Comparison of ENCODE assay signal across 8 cellular contexts in the genomic region with DNA sequence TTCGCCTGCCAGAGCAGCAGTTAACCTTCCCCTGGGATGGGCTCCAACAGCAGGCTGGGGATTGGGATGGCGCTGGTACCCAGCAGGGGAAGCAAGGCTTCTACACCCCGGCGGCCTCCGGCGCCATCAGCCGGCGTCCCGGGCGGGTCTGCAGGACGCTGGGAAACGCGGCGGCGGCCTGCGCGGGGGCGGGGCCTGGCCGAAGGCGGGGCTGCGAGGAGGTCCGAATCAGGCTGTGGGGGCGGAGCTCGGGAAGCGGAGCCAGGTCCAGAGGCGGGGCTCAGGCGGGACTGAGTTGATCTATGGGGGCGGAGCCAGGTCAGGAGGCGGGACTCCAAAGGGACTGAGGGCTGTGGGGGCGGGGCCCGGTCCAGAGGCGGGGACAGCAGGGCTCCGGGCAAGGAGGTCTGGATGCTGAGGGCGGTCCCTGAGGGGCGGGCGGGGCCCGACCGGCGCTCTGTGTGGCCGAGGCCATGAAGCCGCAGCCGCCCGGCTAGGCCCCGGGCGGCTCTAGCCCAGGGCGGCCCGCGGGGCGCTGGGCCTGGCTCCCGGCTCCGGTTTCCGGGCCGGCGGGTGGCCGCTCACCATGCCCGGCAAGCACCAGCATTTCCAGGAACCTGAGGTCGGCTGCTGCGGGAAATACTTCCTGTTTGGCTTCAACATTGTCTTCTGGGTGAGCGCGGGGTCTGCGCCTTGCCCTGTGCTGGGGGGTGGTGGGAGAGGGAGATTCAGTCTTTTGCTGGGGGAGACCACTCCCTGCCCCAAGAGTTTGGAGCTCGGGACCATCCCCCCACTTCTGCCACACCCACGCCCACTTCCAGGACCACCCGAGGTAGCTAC. TPM values are rescaled to one million over a fixed set of nuclear protein-coding genes. Genes with fewer than 3 reads are reported as not detected.
DNase-seq lines count a peak whose midpoint lies in the region; ATAC-seq and TF ChIP-seq lines count a peak whose summit lies in the region.

A gene with protein sequence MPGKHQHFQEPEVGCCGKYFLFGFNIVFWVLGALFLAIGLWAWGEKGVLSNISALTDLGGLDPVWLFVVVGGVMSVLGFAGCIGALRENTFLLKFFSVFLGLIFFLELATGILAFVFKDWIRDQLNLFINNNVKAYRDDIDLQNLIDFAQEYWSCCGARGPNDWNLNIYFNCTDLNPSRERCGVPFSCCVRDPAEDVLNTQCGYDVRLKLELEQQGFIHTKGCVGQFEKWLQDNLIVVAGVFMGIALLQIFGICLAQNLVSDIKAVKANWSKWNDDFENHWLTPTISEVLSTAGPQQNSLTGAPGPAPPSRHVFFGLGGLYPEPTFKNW (plus strand): TSS at position 455 of the 840 bp plus-strand sequence. CDS start 132 bp downstream, at position 587.

- DNase-seq in NCI-H526 treated with DMSO at 0.1 percent for 48 hours (lab: John Stamatoyannopoulos, UW) = peak; percentile 91
- DNase-seq in activated CD4-positive, alpha-beta T cell treated with anti-CD3 and anti-CD28 coated beads, Interleukin-2, amount 10 ng/mL, durations not matched to agents 24 days and 14 days = peak; percentile 100
- peak; percentile 100 for DNase-seq in coronary artery (ENCODE audit: low spot score)
- DNase-seq in left colon = peak; percentile 100
- peak; percentile 100 for DNase-seq in stimulated activated CD4-positive, alpha-beta T cell treated with anti-CD3 and anti-CD28 coated beads, Interleukin-1b, Interleukin-23, amount 100 ng/mL, for 48 hours

- peak within 1 kb of the TSS; percentile 89 for H3K27ac Mint-ChIP-seq in activated CD4-positive, alpha-beta T cell treated with anti-CD3 and anti-CD28 coated beads, Interleukin-2, amount 10 ng/mL, durations not matched to agents 24 days and 14 days

- H3K27me3 Mint-ChIP-seq in activated CD4-positive, alpha-beta T cell treated with anti-CD3 and anti-CD28 coated beads, Interleukin-2, amount 10 ng/mL, durations not matched to agents 24 days and 14 days = no peaks in the 10 kb centered on the region

- peak within 1 kb of the TSS; percentile 76 to 92 (median 85) for H3K9ac ChIP-seq in BLaER1 treated with 17β-estradiol and CSF1 and Interleukin-3, amounts not matched to agents 10 nM and 100 nM

- H3K4me3 Mint-ChIP-seq in activated CD4-positive, alpha-beta T cell treated with anti-CD3 and anti-CD28 coated beads, Interleukin-2, amount 10 ng/mL, durations not matched to agents 24 days and 14 days = peak within 1 kb of the TSS; percentile 91

- peaks cover 53 to 79% (median 73%) of the 10 kb centered on the region in 10 experiments for H3K4me1 ChIP-seq in BLaER1 treated with 17β-estradiol and CSF1 and Interleukin-3, amounts not matched to agents 10 nM and 100 nM

- H3K9me3 ChIP-seq in BLaER1 treated with 17β-estradiol and CSF1 and Interleukin-3, amounts not matched to agents 10 nM and 100 nM (replicated peaks in 1 of 11) = no peaks in the 10 kb centered on the region

- H3K9me3 Mint-ChIP-seq in activated CD4-positive, alpha-beta T cell treated with anti-CD3 and anti-CD28 coated beads, Interleukin-2, amount 10 ng/mL, durations not matched to agents 24 days and 14 days = no peaks in the 10 kb centered on the region

- peak within 1 kb of the TSS; percentile 95 to 100 (median 99) for H3K4me2 ChIP-seq in BLaER1 treated with 17β-estradiol and CSF1 and Interleukin-3, amounts not matched to agents 10 nM and 100 nM

- ATAC-seq in GM19328 (IDR thresholded peaks at IDR 0.05; ENCODE audit: unreplicated experiment) (peak; percentile 92), HG03520 (IDR thresholded peaks at IDR 0.05; ENCODE audit: unreplicated experiment) (peak; percentile 89), left colon (peak; percentile 95)

- H3K27me3 ChIP-seq in BLaER1 treated with 17β-estradiol and CSF1 and Interleukin-3, amounts not matched to agents 10 nM and 100 nM = peaks cover 0 to 10% (median 0%) of the 10 kb centered on the region in 11 experiments; a peak in 1 of 22 replicates

- H3K27ac ChIP-seq in BLaER1 treated with 17β-estradiol and CSF1 and Interleukin-3, amounts not matched to agents 10 nM and 100 nM = peak within 1 kb of the TSS; percentile 76 to 91 (median 84)
- H3K27ac ChIP-seq in coronary artery = peak within 1 kb of the TSS; percentile 42 to 83

- H3K36me3 ChIP-seq in BLaER1 treated with 17β-estradiol and CSF1 and Interleukin-3, amounts not matched to agents 10 nM and 100 nM = peaks cover 0 to 3% (median 0%) of the 10 kb centered on the region in 11 experiments; a peak in 2 of 22 replicates

- intact Hi-C loops in activated CD4-positive, alpha-beta T cell treated with anti-CD3 and anti-CD28 coated beads, Interleukin-2, amount 10 ng/mL, durations not matched to agents 24 days and 14 days (cut with micrococcal nuclease) = loop anchor here (1.0 to 5.0 kb wide), 5 partner anchors 28 to 440 kb away; a partner anchor contains a TSS
- intact Hi-C loops in left colon (cut with DNase I, micrococcal nuclease) = loop anchor here in 1 of 2 donors (10.0 kb wide), 1 partner anchor 232 kb away; a partner anchor contains a TSS

- peak within 1 kb of the TSS; percentile 64 to 82 (median 74) for H3K4me3 ChIP-seq in BLaER1 treated with 17β-estradiol and CSF1 and Interleukin-3, amounts not matched to agents 10 nM and 100 nM
- peak within 1 kb of the TSS; percentile 87 for H3K4me3 ChIP-seq in coronary artery

- peaks cover 39% of the 10 kb centered on the region for H3K4me1 Mint-ChIP-seq in activated CD4-positive, alpha-beta T cell treated with anti-CD3 and anti-CD28 coated beads, Interleukin-2, amount 10 ng/mL, durations not matched to agents 24 days and 14 days

- no peak for TF ChIP-seq CTCF in coronary artery (IDR thresholded peaks at IDR 0.05)

- peaks cover 13% of the 10 kb centered on the region for H3K36me3 Mint-ChIP-seq in activated CD4-positive, alpha-beta T cell treated with anti-CD3 and anti-CD28 coated beads, Interleukin-2, amount 10 ng/mL, durations not matched to agents 24 days and 14 days (ENCODE audit: low read depth)

- H4K20me1 ChIP-seq in BLaER1 treated with 17β-estradiol and CSF1 and Interleukin-3, amounts not matched to agents 10 nM and 100 nM = peaks cover 21 to 45% (median 41%) of the 10 kb centered on the region in 11 experiments; a peak in 20 of 22 replicates

RNA-seq across cellular contexts. Expression of the gene that starts here (rescaled TPM):
- 29.3 and 32.0 TPM in 2 replicates for total RNA-seq in activated CD4-positive, alpha-beta T cell treated with anti-CD3 and anti-CD28 coated beads, Interleukin-2, amount 10 ng/mL, durations not matched to agents 24 days and 14 days
- total RNA-seq in left colon = 10 to 100 TPM; 34.8 to 37.2 TPM

Comparison
In these comparisons a context has a peak if more than half of its experiments do, and no peak if none do; other contexts are left out.
1. Peak in every context shown above with its lines: DNase-seq, ATAC-seq, H3K4me3 ChIP-seq and H3K27ac ChIP-seq.